Comparison of ENCODE assay signal across 1 cellular context in genomic region chr18:77118256-77119090, GRCh38.
TF ChIP-seq lines count a peak whose summit lies in the region.

No MANE protein-coding gene starts in this region.

TF ChIP-seq in IMR-90, 13 proteins besides CTCF, POLR2A, EP300 and RAD21:
- TF ChIP-seq RFX5 (IDR thresholded peaks at IDR 0.05; ENCODE audit: low read depth, low read length): no peak
- TF ChIP-seq RCOR1 (IDR thresholded peaks at IDR 0.05; ENCODE audit: insufficient replicate concordance, low read length): no peak
- no peak for TF ChIP-seq BHLHE40 (IDR thresholded peaks at IDR 0.05; ENCODE audit: low read depth, low read length)
- no peak for TF ChIP-seq MXI1 (IDR thresholded peaks at IDR 0.05; ENCODE audit: borderline replicate concordance, low read depth, low read length)
- no peak for TF ChIP-seq MAZ (IDR thresholded peaks at IDR 0.05; ENCODE audit: borderline replicate concordance, low read depth, low read length)
- TF ChIP-seq CEBPB (IDR thresholded peaks at IDR 0.05; ENCODE audit: low read depth, low read length): no peak
- no peak for TF ChIP-seq MAFK (IDR thresholded peaks at IDR 0.05; ENCODE audit: low read depth, low read length)
- TF ChIP-seq SMC3 (IDR thresholded peaks at IDR 0.05; ENCODE audit: low read depth, low read length): no peak
- no peak for TF ChIP-seq FOS (IDR thresholded peaks at IDR 0.05; ENCODE audit: low read depth, low read length)
- TF ChIP-seq ELK1 (IDR thresholded peaks at IDR 0.05; ENCODE audit: borderline replicate concordance, low read depth, low read length): no peak
- TF ChIP-seq USF2 (IDR thresholded peaks at IDR 0.05; ENCODE audit: low read depth, low read length): no peak
- TF ChIP-seq NFE2L2 (IDR thresholded peaks at IDR 0.05; ENCODE audit: low read depth, low read length): no peak
- TF ChIP-seq CHD1 (IDR thresholded peaks at IDR 0.05; ENCODE audit: low read depth, low read length): no peak
TF ChIP-seq in IMR-90: peak in this region for 0.
